Comparison of ENCODE assay signal across 10 cellular contexts in the genomic region with DNA sequence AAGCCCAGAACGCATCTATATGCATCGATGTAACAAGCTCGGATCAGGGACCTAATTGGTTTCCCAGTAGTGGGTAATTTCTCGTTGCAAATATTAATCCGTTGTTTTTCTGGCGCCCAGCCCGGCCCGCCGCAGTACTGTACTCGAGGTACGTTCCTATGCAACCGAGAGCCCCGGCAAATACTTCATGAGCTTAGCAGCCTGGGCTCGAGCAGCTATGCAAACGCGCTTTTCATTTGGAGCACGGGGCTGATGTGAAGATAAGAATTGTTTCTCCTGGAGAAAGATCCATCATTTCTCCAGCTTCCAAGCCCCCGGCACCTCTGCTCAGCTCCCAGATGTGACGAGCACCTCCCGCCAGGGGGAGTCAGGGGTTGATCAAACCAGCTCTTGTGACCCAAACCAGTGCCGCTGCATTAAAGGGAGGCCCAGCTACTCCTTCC.
DNase-seq lines count a peak whose midpoint lies in the region; ATAC-seq and TF ChIP-seq lines count a peak whose summit lies in the region.
"Had no signal": no experiment of that assay in that cellular context is flagged by ENCODE, and none has a peak within 500 bp of the region (broad histone marks: within the 10 kb centered on the region; RNA-seq: fewer than 3 reads in every experiment).

No MANE protein-coding gene starts in this region.

- TF ChIP-seq CTCF in adrenal gland (IDR thresholded peaks at IDR 0.05) (peak in 2 of 6 experiments; percentile 18 to 29), tibial nerve (IDR thresholded peaks at IDR 0.05) (peak in 4 of 5 experiments; percentile 16 to 58 (median 24))

- DNase-seq in SHP77 (lab: John Stamatoyannopoulos, UW), result peak; percentile 22 to 27
- DNase-seq in SHP77 treated with DMSO at 0.1 percent for 48 hours (lab: John Stamatoyannopoulos, UW), result no peak
- peak in 4 of 7 donors; percentile 4 to 60 (median 24) for DNase-seq in adrenal gland
- DNase-seq in iPS DF 4.7 (ENCODE audit: extremely low read depth, low spot score), result peak; percentile 25
- DNase-seq in tibial nerve (ENCODE audit: low spot score in 2 of 2), result peak; percentile 26 to 49
- DNase-seq in NCI-H187 (lab: John Stamatoyannopoulos, UW), result no peak
- no peak for DNase-seq in activated CD4-positive, alpha-beta T cell treated with anti-CD3 and anti-CD28 coated beads, Interleukin-2, amount 50 U/mL, for 48 hours
- DNase-seq: AML-193 had no signal

- no peak for TF ChIP-seq POLR2A in adrenal gland (IDR thresholded peaks at IDR 0.05)
- TF ChIP-seq POLR2A in tibial nerve (IDR thresholded peaks at IDR 0.05), result no peak

- H3K27ac ChIP-seq in adrenal gland, result no peak overlapping the region
- H3K27ac ChIP-seq in tibial nerve, result no peak overlapping the region
- H3K27ac ChIP-seq: breast epithelium had no signal

- H3K9me3 ChIP-seq in adrenal gland (replicated peaks in 1 of 3) (no peaks in the 10 kb centered on the region), tibial nerve (no peaks in the 10 kb centered on the region)
- H3K9me3 ChIP-seq: breast epithelium had no signal

- no peak for ATAC-seq in HG03039 (IDR thresholded peaks at IDR 0.05; ENCODE audit: unreplicated experiment)

- intact Hi-C loops in adrenal gland (cut with DNase I), result no loop called here

- no peaks in the 10 kb centered on the region for H3K36me3 ChIP-seq in adrenal gland (replicated peaks in 1 of 2)
- H3K36me3 ChIP-seq in tibial nerve, result peaks cover 0 to 46% (median 0%) of the 10 kb centered on the region in 3 donors
- H3K36me3 ChIP-seq: breast epithelium had no signal

- H3K4me1 ChIP-seq in adrenal gland (replicated peaks in 1 of 2), result no peaks in the 10 kb centered on the region
- H3K4me1 ChIP-seq in tibial nerve, result peaks cover 0 to 20% (median 0%) of the 10 kb centered on the region in 4 donors
- H3K4me1 ChIP-seq: breast epithelium had no signal

- no peak overlapping the region for H3K4me3 ChIP-seq in adrenal gland
- no peak overlapping the region for H3K4me3 ChIP-seq in tibial nerve
- H3K4me3 ChIP-seq: breast epithelium had no signal

- no peaks in the 10 kb centered on the region for H3K27me3 ChIP-seq in adrenal gland
- H3K27me3 ChIP-seq in tibial nerve, result no peaks in the 10 kb centered on the region
- H3K27me3 ChIP-seq: breast epithelium had no signal

- TF ChIP-seq EP300 in tibial nerve (IDR thresholded peaks at IDR 0.05), result no peak

- WGBS in adrenal gland, 4 donors, result 65 to 79% (median 71%) methylated on average over 21 of the region's 21 CpGs
- whole genome bisulfite sequencing in tibial nerve, 2 donors, result 58 to 66% methylated on average over 21 of the region's 21 CpGs

Comparison
In these comparisons a context has a peak if more than half of its experiments do, and no peak if none do; other contexts are left out.
1. DNase-seq: peak in SHP77 (2 of 2), adrenal gland (4 of 7), iPS DF 4.7 (single experiment) and tibial nerve (2 of 2); none in SHP77 treated with DMSO at 0.1 percent for 48 hours (single experiment), NCI-H187 (0 of 2) and activated CD4-positive, alpha-beta T cell treated with anti-CD3 and anti-CD28 coated beads, Interleukin-2, amount 50 U/mL, for 48 hours (0 of 2).